ENCODE assay signal across 1 cellular context in genomic region chr5:173616577-173617118, GRCh38.
A peak's percentile ranks its signal among the peaks of the same experiment; 100 is the strongest.
TF ChIP-seq lines count a peak whose summit lies in the region.

TSS of gene BOD1 (minus strand) at chr5:173616650. CDS start at chr5:173616436, 214 bp downstream.

TF ChIP-seq in HepG2, 621 proteins besides CTCF, POLR2A, EP300 and RAD21 (continued from another document and continues in another):
- TF ChIP-seq ZNF280D (CRISPR knock-in tag; IDR thresholded peaks at IDR 0.05) (no peak), ZNF816 (CRISPR knock-in tag; IDR thresholded peaks at IDR 0.05; ENCODE audit: borderline replicate concordance) (0 out of 2 replicates have a peak, but pooled peaks have one; percentile 54), ZNF318 (CRISPR knock-in tag; IDR thresholded peaks at IDR 0.05) (no peak), NFKBIZ (CRISPR knock-in tag; IDR thresholded peaks at IDR 0.05) (no peak), RBM39 (IDR thresholded peaks at IDR 0.05; ENCODE audit: low read depth, low read length, poor library complexity, severe bottlenecking) (no peak), ZSCAN25 (CRISPR knock-in tag; IDR thresholded peaks at IDR 0.05) (no peak), BORCS8-MEF2B (CRISPR knock-in tag; IDR thresholded peaks at IDR 0.05) (no peak), FOXA3 (CRISPR knock-in tag; IDR thresholded peaks at IDR 0.05) (peak; percentile 36; the same call in 1 of the 2 replicates), ZBTB44 (CRISPR knock-in tag; IDR thresholded peaks at IDR 0.05) (no peak), HOXA3 (CRISPR knock-in tag; IDR thresholded peaks at IDR 0.05) (peak; percentile 79; the same call in 1 of the 2 replicates), ZSCAN30 (CRISPR knock-in tag; IDR thresholded peaks at IDR 0.05) (no peak), FOXO1 (CRISPR knock-in tag; IDR thresholded peaks at IDR 0.05) (0 out of 2 replicates have a peak, but pooled peaks have one; percentile 35), ZBTB43 (CRISPR knock-in tag; conservative IDR thresholded peaks at IDR 0.05) (no peak), ZNF224 (CRISPR knock-in tag; IDR thresholded peaks at IDR 0.05) (no peak), ZNF747 (CRISPR knock-in tag; IDR thresholded peaks at IDR 0.05; ENCODE audit: borderline replicate concordance) (no peak), TIGD3 (CRISPR knock-in tag; IDR thresholded peaks at IDR 0.05; ENCODE audit: borderline replicate concordance) (no peak), GATAD2A (CRISPR knock-in tag; IDR thresholded peaks at IDR 0.05) (0 out of 2 replicates have a peak, but pooled peaks have one; percentile 23), RERE (CRISPR knock-in tag; IDR thresholded peaks at IDR 0.05; ENCODE audit: low read depth) (no peak), E2F2 (CRISPR knock-in tag; IDR thresholded peaks at IDR 0.05; ENCODE audit: borderline replicate concordance) (peak; percentile 57; the same call in 1 of the 2 replicates), ZNF296 (CRISPR knock-in tag; conservative IDR thresholded peaks at IDR 0.05) (no peak), FIP1L1 (IDR thresholded peaks at IDR 0.05; ENCODE audit: borderline replicate concordance, insufficient read depth, low read depth, low read length) (no peak), ZNF773 (CRISPR knock-in tag; IDR thresholded peaks at IDR 0.05; ENCODE audit: borderline replicate concordance) (no peak), ZZZ3 (CRISPR knock-in tag; IDR thresholded peaks at IDR 0.05; ENCODE audit: borderline replicate concordance) (peak; percentile 73; the same call in 1 of the 2 replicates), KDM1A (CRISPR knock-in tag; IDR thresholded peaks at IDR 0.05) (no peak), PHF5A (CRISPR knock-in tag; IDR thresholded peaks at IDR 0.05; ENCODE audit: low read depth, unreplicated experiment) (no peak), TRIM24 (CRISPR knock-in tag; IDR thresholded peaks at IDR 0.05) (no peak), PBX2 (CRISPR knock-in tag; IDR thresholded peaks at IDR 0.05) (no peak), TCF7L2 (IDR thresholded peaks at IDR 0.05; ENCODE audit: low read depth, low read length) (no peak), ZNF44 (CRISPR knock-in tag; IDR thresholded peaks at IDR 0.05) (no peak), ZNF484 (CRISPR knock-in tag; IDR thresholded peaks at IDR 0.05; ENCODE audit: borderline replicate concordance, low read depth) (no peak)
